16 cellular contexts compared by ENCODE assay signal in the genomic region with DNA sequence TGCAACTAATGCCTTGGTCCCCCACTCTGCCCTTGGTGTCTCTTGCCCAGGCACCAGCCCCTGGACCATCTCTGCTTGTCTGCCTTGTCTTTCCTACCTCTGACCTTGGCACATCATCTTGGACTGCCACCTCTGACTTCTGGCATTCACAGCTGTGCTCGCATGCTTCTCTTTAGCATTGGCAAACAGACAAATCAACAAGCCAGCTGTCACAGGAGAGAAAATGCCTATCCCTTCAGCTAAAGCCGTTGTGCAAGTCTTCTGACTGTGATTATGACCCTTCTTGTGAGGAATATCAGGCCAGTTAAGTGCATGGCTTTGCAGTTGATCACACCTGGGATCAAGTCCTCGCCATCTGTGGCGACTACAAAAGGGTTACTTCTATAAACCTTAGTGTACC.
"Had no signal": no experiment of that assay in that cellular context is flagged by ENCODE, and none has a peak within 500 bp of the region (broad histone marks: within the 10 kb centered on the region; RNA-seq: fewer than 3 reads in every experiment).

No MANE protein-coding gene starts in this region.

- H3K27me3 ChIP-seq: gastrocnemius medialis, suprapubic skin had no signal

- H3K4me3 ChIP-seq: gastrocnemius medialis, suprapubic skin had no signal

- H3K27ac ChIP-seq: epithelial cell of prostate, gastrocnemius medialis, suprapubic skin had no signal

- H3K9me3 ChIP-seq: gastrocnemius medialis, suprapubic skin had no signal

- H3K36me3 ChIP-seq: gastrocnemius medialis had no signal

- DNase-seq: activated CD4-positive, alpha-beta T cell treated with anti-CD3 and anti-CD28 coated beads, Interleukin-2, amount 50 U/mL, for 1 hour; activated CD8-positive, alpha-beta memory T cell treated with anti-CD3 and anti-CD28 coated beads for 24 hours; activated gamma-delta T cell treated with Interleukin-2 at 50 U/mL for 16 hours; amniotic stem cell; cerebellar nuclear complex; dermis blood vessel endothelial cell; gastrocnemius medialis; left colon; naive thymus-derived CD4-positive, alpha-beta T cell; small intestine; stimulated activated CD4-positive, alpha-beta T cell treated with anti-CD3 and anti-CD28 coated beads, Interleukin-4, amount 100 ng/mL, for 24 hours; stimulated activated naive CD4-positive, alpha-beta T cell; T-cell; T-helper 9 cell had no signal
